15 cellular contexts compared by ENCODE assay signal in genomic region chr10:5400843-5401242, GRCh38. TPM values are rescaled to one million over a fixed set of nuclear protein-coding genes. Genes with fewer than 3 reads are reported as not detected.
DNase-seq lines count a peak whose midpoint lies in the region; ATAC-seq and TF ChIP-seq lines count a peak whose summit lies in the region.
"Had no signal": no experiment of that assay in that cellular context is flagged by ENCODE, and none has a peak within 500 bp of the region (broad histone marks: within the 10 kb centered on the region; RNA-seq: fewer than 3 reads in every experiment).

No MANE protein-coding gene starts in this region.

- peak; percentile 64 for DNase-seq in DMS 273 (lab: John Stamatoyannopoulos, UW; ENCODE audit: unreplicated experiment)
- no peak for DNase-seq in DMS 273 treated with DMSO at 0.1 percent for 48 hours (lab: John Stamatoyannopoulos, UW)
- peak; percentile 44 for DNase-seq in NCI-H128 (lab: John Stamatoyannopoulos, UW; ENCODE audit: unreplicated experiment)
- peak; percentile 81 for DNase-seq in NCI-H345 treated with DMSO at 0.1 percent for 48 hours (lab: John Stamatoyannopoulos, UW; ENCODE audit: unreplicated experiment)
- no peak for DNase-seq in glutamatergic neuron
- no peak for DNase-seq in stimulated activated CD4-positive, alpha-beta T cell treated with anti-CD3 and anti-CD28 coated beads, Interleukin-4, amount 100 ng/mL, for 24 hours
- DNase-seq in SIG-M5 treated with dmso at 0.1 percent for 504 hours (lab: John Stamatoyannopoulos, UW; ENCODE audit: unreplicated experiment) = no peak
- DNase-seq: CD8-positive, alpha-beta T cell; H9; NCI-H2029; NCI-H510A; NK-92 treated with Interleukin-12 subunit alpha and Interleukin-12 subunit beta, amount 100 ng/mL, for 24 hours; PC-9; T-helper 1 cell had no signal

- H3K9me3 Mint-ChIP-seq in glutamatergic neuron (ENCODE audit: unreplicated experiment) = peaks cover under 1% of the 10 kb centered on the region
- H3K9me3 Mint-ChIP-seq: CD8-positive, alpha-beta T cell; H9 had no signal

- no peaks in the 10 kb centered on the region for H3K36me3 Mint-ChIP-seq in glutamatergic neuron (ENCODE audit: unreplicated experiment)
- H3K36me3 Mint-ChIP-seq: CD8-positive, alpha-beta T cell had no signal

- peaks cover 2% of the 10 kb centered on the region for H3K27me3 Mint-ChIP-seq in glutamatergic neuron (ENCODE audit: unreplicated experiment)

- no peak for TF ChIP-seq CTCF in glutamatergic neuron (IDR thresholded peaks at IDR 0.05; ENCODE audit: partially characterized antibody, unreplicated experiment)

- no peaks in the 10 kb centered on the region for H3K4me1 Mint-ChIP-seq in glutamatergic neuron (ENCODE audit: low read depth, unreplicated experiment)
- H3K4me1 Mint-ChIP-seq: H9 had no signal

- H3K27ac Mint-ChIP-seq in glutamatergic neuron (ENCODE audit: unreplicated experiment) = no peak overlapping the region
- H3K27ac Mint-ChIP-seq: CD8-positive, alpha-beta T cell; H9 had no signal

- H3K4me3 Mint-ChIP-seq in glutamatergic neuron (ENCODE audit: unreplicated experiment) = peak overlapping the region; percentile 1
- H3K4me3 Mint-ChIP-seq: CD8-positive, alpha-beta T cell; H9 had no signal

- no peak for ATAC-seq in HG02973 (IDR thresholded peaks at IDR 0.05; ENCODE audit: unreplicated experiment)
- ATAC-seq: CD8-positive, alpha-beta T cell had no signal

RNA-seq across cellular contexts. Expression of gene TUBAL3, which starts 3.8 kb away (rescaled TPM):
- total RNA-seq in glutamatergic neuron (ENCODE audit: unreplicated experiment) = not detected
- total RNA-seq: CD8-positive, alpha-beta T cell; H9 had no signal

RNA-seq across cellular contexts. Expression of gene NET1, which starts 11.5 kb away (rescaled TPM):
- 63.8 TPM for total RNA-seq in glutamatergic neuron (ENCODE audit: unreplicated experiment)

RNA-seq across cellular contexts. Expression of gene UCN3, which starts 36.1 kb away (rescaled TPM):
- total RNA-seq in glutamatergic neuron (ENCODE audit: unreplicated experiment) = not detected
- total RNA-seq: CD8-positive, alpha-beta T cell; H9; PC-9 had no signal

Comparison
In these comparisons a context has a peak if more than half of its experiments do, and no peak if none do; other contexts are left out.
1. DNase-seq: peak in DMS 273 (single experiment), NCI-H128 (single experiment) and NCI-H345 treated with DMSO at 0.1 percent for 48 hours (single experiment); none in DMS 273 treated with DMSO at 0.1 percent for 48 hours (single experiment), glutamatergic neuron (single experiment), stimulated activated CD4-positive, alpha-beta T cell treated with anti-CD3 and anti-CD28 coated beads, Interleukin-4, amount 100 ng/mL, for 24 hours (single experiment) and SIG-M5 treated with dmso at 0.1 percent for 504 hours (single experiment).